Comparison of ENCODE assay signal across 8 cellular contexts in the genomic region with DNA sequence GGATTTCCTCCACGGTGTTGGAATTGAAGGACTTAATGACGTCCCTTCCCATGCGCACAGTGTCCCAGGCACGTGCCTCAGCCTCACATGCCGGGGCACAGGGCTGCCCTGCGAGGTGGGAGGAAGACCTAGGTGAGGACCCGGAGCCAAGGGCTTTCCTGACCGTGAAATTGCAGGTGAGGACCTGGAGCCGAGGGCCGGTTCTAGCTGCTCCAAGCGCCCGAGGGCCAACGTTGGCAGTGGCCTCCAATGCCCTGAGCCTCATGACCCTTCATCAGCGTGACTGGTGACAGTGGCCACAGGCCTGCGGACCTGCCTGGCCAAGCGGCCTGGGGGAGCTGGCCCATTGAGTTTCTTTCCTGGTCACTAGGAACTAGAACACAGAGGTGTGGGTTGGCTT.
"Had no signal": no experiment of that assay in that cellular context is flagged by ENCODE, and none has a peak within 500 bp of the region (broad histone marks: within the 10 kb centered on the region; RNA-seq: fewer than 3 reads in every experiment).

No MANE protein-coding gene starts in this region.

- DNase-seq: GDM1, GF-D8 had no signal

- FAIRE-seq: G401.6, GM12878, GM12891, GM12892, GM18507, GM19239 had no signal

- H3K4me3 ChIP-seq: GM12878 had no signal
